ENCODE assay signal across 22 cellular contexts in genomic region chr9:120778758-120779157, GRCh38. TPM values are rescaled to one million over a fixed set of nuclear protein-coding genes. Genes with fewer than 3 reads are reported as not detected.
DNase-seq lines count a peak whose midpoint lies in the region; ATAC-seq, FAIRE-seq and TF ChIP-seq lines count a peak whose summit lies in the region.
"Had no signal": no experiment of that assay in that cellular context is flagged by ENCODE, and none has a peak within 500 bp of the region (broad histone marks: within the 10 kb centered on the region; RNA-seq: fewer than 3 reads in every experiment).

No MANE protein-coding gene starts in this region.

- H3K9me3 ChIP-seq in RWPE2 (ENCODE audit: severe bottlenecking), result no peaks in the 10 kb centered on the region
- H3K9me3 ChIP-seq in keratinocyte (ENCODE audit: control insufficient read depth, low read depth, low read length), result no peaks in the 10 kb centered on the region
- no peaks in the 10 kb centered on the region for H3K9me3 ChIP-seq in suprapubic skin
- H3K9me3 ChIP-seq: SK-N-SH, uterus had no signal

- peaks cover 66% of the 10 kb centered on the region for H3K36me3 ChIP-seq in RWPE2 (ENCODE audit: low read depth)
- H3K36me3 ChIP-seq in keratinocyte (ENCODE audit: control insufficient read depth in 2 of 2, extremely low read depth in 1 of 2, insufficient read depth in 2 of 2, low read length in 2 of 2), result peaks cover 4 to 25% of the 10 kb centered on the region in 2 experiments
- H3K36me3 ChIP-seq in suprapubic skin, result peaks cover 39% of the 10 kb centered on the region

- peaks cover 35% of the 10 kb centered on the region for H3K4me1 ChIP-seq in RWPE2 (ENCODE audit: insufficient read depth, poor library complexity, severe bottlenecking)
- peaks cover 33% of the 10 kb centered on the region for H3K4me1 ChIP-seq in keratinocyte (ENCODE audit: control insufficient read depth, extremely low read depth, insufficient read depth, low read length)
- H3K4me1 ChIP-seq in suprapubic skin, result peaks cover 44% of the 10 kb centered on the region
- H3K4me1 ChIP-seq: uterus had no signal

- no peaks in the 10 kb centered on the region for H3K27me3 ChIP-seq in RWPE2 (ENCODE audit: insufficient read depth, poor library complexity, severe bottlenecking)
- H3K27me3 ChIP-seq in keratinocyte (ENCODE audit: control insufficient read depth, extremely low read depth, insufficient read depth, low read length), result no peaks in the 10 kb centered on the region
- H3K27me3 ChIP-seq in suprapubic skin, result no peaks in the 10 kb centered on the region
- H3K27me3 ChIP-seq: uterus had no signal

- ATAC-seq in RWPE2 (ENCODE audit: low read depth) (peak; percentile 42; the same call in 2 of the 3 replicates), HG03159 (IDR thresholded peaks at IDR 0.05; ENCODE audit: unreplicated experiment) (no peak)
- ATAC-seq: effector memory CD8-positive, alpha-beta T cell; GM23338 had no signal

- H3K27ac Mint-ChIP-seq in activated naive CD8-positive, alpha-beta T cell, result peak overlapping the region; percentile 41
- H3K27ac Mint-ChIP-seq in activated naive CD8-positive, alpha-beta T cell treated with anti-CD3 and anti-CD28 coated beads for 36 hours, result no peak overlapping the region
- no peak overlapping the region for H3K27ac Mint-ChIP-seq in type B pancreatic cell
- H3K27ac Mint-ChIP-seq: CD4-positive, alpha-beta T cell; T-helper 2 cell treated with Interferon-gamma antibody and Interleukin-4, amounts not matched to agents 5 μg/mL and 100 μg/mL, for 36 hours had no signal

- H3K79me2 ChIP-seq in keratinocyte (ENCODE audit: control insufficient read depth, insufficient read depth, low read length), result peaks cover 45% of the 10 kb centered on the region

- no peaks in the 10 kb centered on the region for H3K9me3 Mint-ChIP-seq in activated naive CD8-positive, alpha-beta T cell (ENCODE audit: low read depth)
- no peaks in the 10 kb centered on the region for H3K9me3 Mint-ChIP-seq in activated naive CD8-positive, alpha-beta T cell treated with anti-CD3 and anti-CD28 coated beads for 36 hours
- no peaks in the 10 kb centered on the region for H3K9me3 Mint-ChIP-seq in type B pancreatic cell
- H3K9me3 Mint-ChIP-seq: CD4-positive, alpha-beta T cell; effector memory CD8-positive, alpha-beta T cell; GM23338; T-helper 2 cell treated with Interferon-gamma antibody and Interleukin-4, amounts not matched to agents 5 μg/mL and 100 μg/mL, for 36 hours had no signal

- H2AFZ ChIP-seq in keratinocyte (ENCODE audit: control insufficient read depth, low read length), result no peak overlapping the region
- H2AFZ ChIP-seq: GM23338 had no signal

- no peak for TF ChIP-seq POLR2A in suprapubic skin (IDR thresholded peaks at IDR 0.05)

- peaks cover 6% of the 10 kb centered on the region for H3K36me3 Mint-ChIP-seq in activated naive CD8-positive, alpha-beta T cell
- H3K36me3 Mint-ChIP-seq in activated naive CD8-positive, alpha-beta T cell treated with anti-CD3 and anti-CD28 coated beads for 36 hours, result peaks cover 34% of the 10 kb centered on the region
- peaks cover 18% of the 10 kb centered on the region for H3K36me3 Mint-ChIP-seq in type B pancreatic cell

- no peak for TF ChIP-seq CTCF in RWPE2 (IDR thresholded peaks at IDR 0.05; ENCODE audit: poor library complexity, severe bottlenecking)
- TF ChIP-seq CTCF in keratinocyte (optimal IDR thresholded peaks at IDR 0.05 in 1 of 3, IDR thresholded peaks at IDR 0.05 in 1 of 3, conservative IDR thresholded peaks at IDR 0.05 in 1 of 3; ENCODE audit: extremely low read depth in 1 of 3, insufficient read depth in 2 of 3, low read length in 3 of 3), result no peak
- no peak for TF ChIP-seq CTCF in suprapubic skin (IDR thresholded peaks at IDR 0.05)
- TF ChIP-seq CTCF in type B pancreatic cell (conservative IDR thresholded peaks at IDR 0.05), result no peak

- H3K27me3 Mint-ChIP-seq in activated naive CD8-positive, alpha-beta T cell, result no peaks in the 10 kb centered on the region
- H3K27me3 Mint-ChIP-seq in activated naive CD8-positive, alpha-beta T cell treated with anti-CD3 and anti-CD28 coated beads for 36 hours, result no peaks in the 10 kb centered on the region
- H3K27me3 Mint-ChIP-seq in type B pancreatic cell, result no peaks in the 10 kb centered on the region
- H3K27me3 Mint-ChIP-seq: CD4-positive, alpha-beta T cell; effector memory CD8-positive, alpha-beta T cell had no signal

- no peak for DNase-seq in activated naive CD8-positive, alpha-beta T cell treated with anti-CD3 and anti-CD28 coated beads for 36 hours
- no peak for DNase-seq in RWPE2 (ENCODE audit: low spot score)
- DNase-seq in keratinocyte (ENCODE audit: low read depth, low spot score), result no peak
- no peak for DNase-seq in suprapubic skin (ENCODE audit: low spot score in 2 of 2)
- DNase-seq in NCI-H2081 treated with DMSO at 0.1 percent for 48 hours (lab: John Stamatoyannopoulos, UW), result no peak
- DNase-seq in type B pancreatic cell (ENCODE audit: extremely low spot score, unreplicated experiment), result no peak
- DNase-seq: activated CD8-positive, alpha-beta memory T cell treated with anti-CD3 and anti-CD28 coated beads for 24 hours; CD4-positive, alpha-beta T cell; DMS 273 treated with DMSO at 0.1 percent for 48 hours; effector memory CD8-positive, alpha-beta T cell; MM.1S; NCI-H1436 treated with DMSO at 0.1 percent for 48 hours; NCI-H510A treated with DMSO at 0.1 percent for 48 hours; NK-92 treated with Interleukin-12 subunit alpha and Interleukin-12 subunit beta, amount 100 ng/mL, for 24 hours; SK-N-SH; uterus had no signal

- dilution Hi-C loops in keratinocyte (cut with MboI; ENCODE audit: extremely low pct_ligation_motif_present, low sequenced_read_pairs), result no loop called here

- H3K4me3 ChIP-seq in RWPE2 (ENCODE audit: severe bottlenecking) (no peak overlapping the region), keratinocyte (ENCODE audit: control insufficient read depth in 2 of 3, extremely low read depth in 1 of 3, insufficient read depth in 2 of 3, low read depth in 1 of 3, low read length in 3 of 3) (no peak overlapping the region), suprapubic skin (no peak overlapping the region)
- H3K4me3 ChIP-seq: GM23338, uterus had no signal

- 56% methylated on average over 2 of the region's 2 CpGs for WGBS in suprapubic skin

- no peaks in the 10 kb centered on the region for H3K9me1 ChIP-seq in keratinocyte (ENCODE audit: control insufficient read depth, extremely low read depth, insufficient read depth, low read length)

- FAIRE-seq in keratinocyte (lab: Jason Lieb, UNC), result no peak
- FAIRE-seq: colon, RCC 7860 had no signal

- H3K9ac ChIP-seq in keratinocyte (ENCODE audit: control insufficient read depth, extremely low read depth, insufficient read depth, low read length), result no peak overlapping the region
- H3K9ac ChIP-seq: SK-N-SH had no signal

- peaks cover 17% of the 10 kb centered on the region for H3K4me1 Mint-ChIP-seq in activated naive CD8-positive, alpha-beta T cell (ENCODE audit: low read depth)
- peaks cover 13% of the 10 kb centered on the region for H3K4me1 Mint-ChIP-seq in activated naive CD8-positive, alpha-beta T cell treated with anti-CD3 and anti-CD28 coated beads for 36 hours
- peaks cover 5% of the 10 kb centered on the region for H3K4me1 Mint-ChIP-seq in type B pancreatic cell (ENCODE audit: unreplicated experiment)
- H3K4me1 Mint-ChIP-seq: GM23338 had no signal

- H3K4me2 ChIP-seq in keratinocyte (ENCODE audit: control insufficient read depth, extremely low read depth, insufficient read depth, low read depth, low read length), result peak overlapping the region; percentile 29
- H3K4me2 ChIP-seq: GM23338, SK-N-SH had no signal

- H3K4me3 Mint-ChIP-seq in activated naive CD8-positive, alpha-beta T cell, result no peak overlapping the region
- H3K4me3 Mint-ChIP-seq in activated naive CD8-positive, alpha-beta T cell treated with anti-CD3 and anti-CD28 coated beads for 36 hours, result no peak overlapping the region
- H3K4me3 Mint-ChIP-seq in type B pancreatic cell, result no peak overlapping the region
- H3K4me3 Mint-ChIP-seq: CD4-positive, alpha-beta T cell; effector memory CD8-positive, alpha-beta T cell; GM23338; T-helper 2 cell treated with Interferon-gamma antibody and Interleukin-4, amounts not matched to agents 5 μg/mL and 100 μg/mL, for 36 hours had no signal

- H3K27ac ChIP-seq in RWPE2 (ENCODE audit: poor library complexity, severe bottlenecking) (peak overlapping the region; percentile 22), keratinocyte (ENCODE audit: control insufficient read depth, insufficient read depth, low read length) (peak overlapping the region; percentile 11), suprapubic skin (peak overlapping the region; percentile 62)
- H3K27ac ChIP-seq: uterus had no signal

- TF ChIP-seq EP300 in suprapubic skin (IDR thresholded peaks at IDR 0.05), result no peak

- H4K20me1 ChIP-seq in keratinocyte (ENCODE audit: control insufficient read depth, extremely low read depth, insufficient read depth, low read length), result peaks cover 3% of the 10 kb centered on the region

RNA-seq across cellular contexts. Expression of gene FBXW2, which starts 14.5 kb away (rescaled TPM):
- 10 to 100 TPM; 71.4 to 72.5 TPM for total RNA-seq in activated naive CD8-positive, alpha-beta T cell treated with anti-CD3 and anti-CD28 coated beads for 36 hours
- 45.0 to 68.3 TPM (median 59.9 TPM) in 3 replicates for polyA plus RNA-seq in keratinocyte
- 23.5 TPM for polyA plus RNA-seq in keratinocyte (2011; ENCODE audit: low read depth)
- polyA plus RNA-seq in keratinocyte (2011; cell fraction: cytosol; rRNA removed), result 44.1 and 58.3 TPM in 2 replicates
- 52.7 and 57.8 TPM in 2 replicates for polyA plus RNA-seq in keratinocyte (2011; cell fraction: nucleus; rRNA removed)
- polyA plus RNA-seq in keratinocyte (2012; ENCODE audit: low replicate concordance), result 24.2 and 41.3 TPM in 2 replicates
- 49.1 to 88.5 TPM (median 56.9 TPM) in 3 replicates for polyA minus RNA-seq in keratinocyte
- polyA minus RNA-seq in keratinocyte (2011; cell fraction: cytosol; rRNA and poly(A)+ RNA removed), result 30.7 TPM
- 22.1 and 42.6 TPM in 2 replicates for polyA minus RNA-seq in keratinocyte (2011; cell fraction: nucleus; rRNA and poly(A)+ RNA removed)
- total RNA-seq in suprapubic skin, result 10 to 100 TPM; 40.4 to 74.8 (median 52.3) TPM
- total RNA-seq in type B pancreatic cell (ENCODE audit: low replicate concordance), result 67.7 and 68.2 TPM in 2 replicates

Comparison
In these comparisons a context has a peak if more than half of its experiments do, and no peak if none do; other contexts are left out.
1. H3K27ac ChIP-seq: peak in every context shown above with its lines; median percentile 62 in suprapubic skin; 22 in RWPE2; 11 in keratinocyte.